Comparison of ENCODE assay signal across 14 cellular contexts in the genomic region with DNA sequence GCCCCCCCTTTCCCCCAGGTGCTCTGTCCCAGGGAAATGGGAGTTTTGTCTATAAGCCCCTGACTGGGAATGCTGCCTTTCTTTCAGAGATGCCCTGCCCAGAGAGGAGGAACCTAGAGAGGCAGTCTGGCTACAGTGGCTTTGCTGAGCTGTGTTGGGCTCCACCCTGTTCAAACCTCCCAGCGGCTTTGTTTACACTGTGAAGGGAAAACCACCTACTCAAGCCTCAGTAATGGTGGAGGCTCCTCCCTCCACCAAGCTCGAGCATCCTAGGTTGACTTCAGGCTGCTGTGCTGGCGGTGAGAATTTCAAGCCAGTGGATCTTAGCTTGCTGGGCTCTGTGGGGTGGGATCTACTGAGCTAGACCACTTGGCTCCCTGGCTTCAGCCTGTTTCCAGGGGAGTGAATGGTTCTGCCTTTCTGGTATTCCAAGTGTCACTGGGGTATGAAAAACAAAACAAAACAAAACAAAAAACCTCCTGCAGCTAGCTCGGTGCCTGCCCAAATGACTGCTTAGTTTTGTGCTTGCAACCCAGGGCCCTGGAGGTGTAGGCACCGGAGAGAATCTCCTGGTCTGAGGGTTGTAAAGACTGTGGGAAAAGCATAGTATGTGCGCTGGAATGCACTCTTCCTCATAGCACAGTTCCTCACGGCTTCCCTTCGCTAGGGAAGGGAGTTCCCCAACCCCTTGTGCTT. TPM values are rescaled to one million over a fixed set of nuclear protein-coding genes. Genes with fewer than 3 reads are reported as not detected.
DNase-seq lines count a peak whose midpoint lies in the region; ATAC-seq, FAIRE-seq and TF ChIP-seq lines count a peak whose summit lies in the region.
"Had no signal": no experiment of that assay in that cellular context is flagged by ENCODE, and none has a peak within 500 bp of the region (broad histone marks: within the 10 kb centered on the region; RNA-seq: fewer than 3 reads in every experiment).

No MANE protein-coding gene starts in this region.

- TF ChIP-seq CTCF in endodermal cell (conservative IDR thresholded peaks at IDR 0.05) (no peak), HepG2 (CRISPR knock-in tag; IDR thresholded peaks at IDR 0.05) (no peak)

- BruUV-seq in HepG2 (replicated peaks; lab: Mats Ljungman, UMichigan): no TSS peak

- H4K20me1 ChIP-seq in HepG2 (ENCODE audit: insufficient read depth, low read length): no peaks in the 10 kb centered on the region

- H3K27me3 ChIP-seq in CD4-positive, CD25-positive, alpha-beta regulatory T cell (ENCODE audit: control insufficient read depth, insufficient read depth, low read length): no peaks in the 10 kb centered on the region
- no peaks in the 10 kb centered on the region for H3K27me3 ChIP-seq in endodermal cell (ENCODE audit: control insufficient read depth, insufficient read depth, low read length, poor library complexity, severe bottlenecking)
- no peaks in the 10 kb centered on the region for H3K27me3 ChIP-seq in HepG2 (ENCODE audit: control insufficient read depth in 1 of 2, insufficient read depth in 2 of 2, low read length in 2 of 2)

- POLR2A ChIA-PET in HepG2 (lab: Yijun Ruan, JAX): no interaction called here

- H3K4me1 Mint-ChIP-seq in CD4-positive, CD25-positive, alpha-beta regulatory T cell: peaks cover 0 to 17% (median 3%) of the 10 kb centered on the region in 4 donors
- peaks cover 5% of the 10 kb centered on the region for H3K4me1 Mint-ChIP-seq in endodermal cell

- no peak for FAIRE-seq in HepG2 (lab: Jason Lieb, UNC)
- FAIRE-seq: H54 had no signal

- no peaks in the 10 kb centered on the region for H3K4me1 ChIP-seq in CD4-positive, CD25-positive, alpha-beta regulatory T cell (ENCODE audit: control insufficient read depth, insufficient read depth, low read length, poor library complexity, severe bottlenecking)
- H3K4me1 ChIP-seq in endodermal cell (ENCODE audit: control insufficient read depth, insufficient read depth, low read length): no peaks in the 10 kb centered on the region
- H3K4me1 ChIP-seq in HepG2 (ENCODE audit: insufficient read depth, low read length): no peaks in the 10 kb centered on the region

- peak overlapping the region in 2 of 3 donors; percentile 81 to 84 for H3K27ac Mint-ChIP-seq in CD4-positive, CD25-positive, alpha-beta regulatory T cell
- H3K27ac Mint-ChIP-seq in endodermal cell: no peak overlapping the region

- H3K27me3 Mint-ChIP-seq in CD4-positive, CD25-positive, alpha-beta regulatory T cell: no peaks in the 10 kb centered on the region
- H3K27me3 Mint-ChIP-seq in endodermal cell (ENCODE audit: insufficient read depth): no peaks in the 10 kb centered on the region

- no peak for TF ChIP-seq RAD21 in HepG2 (CRISPR knock-in tag; IDR thresholded peaks at IDR 0.05)

- H3K9ac ChIP-seq in endodermal cell (ENCODE audit: extremely low read depth, low read length, poor library complexity, severe bottlenecking): no peak overlapping the region
- no peak overlapping the region for H3K9ac ChIP-seq in HepG2 (ENCODE audit: insufficient read depth, low read depth, low read length)
- H3K9ac ChIP-seq: KMS-11 had no signal

- DNase-seq in CD4-positive, CD25-positive, alpha-beta regulatory T cell: peak in 2 of 3 donors; percentile 34 to 54
- DNase-seq in HT-29 (ENCODE audit: low spot score) (peak; percentile 37), endodermal cell (peak; percentile 65), GDM1 (lab: John Stamatoyannopoulos, UW) (no peak), HepG2 (ENCODE audit: low spot score) (no peak), iPS-NIHi11 (ENCODE audit: low spot score) (no peak)
- DNase-seq in activated T-cell treated with anti-CD3 and anti-CD28 coated beads, Interleukin-2, amount 50 U/mL, for 1 hour: peak; percentile 37
- DNase-seq: NCI-H2171, SIG-M5 had no signal

- H3K36me3 ChIP-seq in CD4-positive, CD25-positive, alpha-beta regulatory T cell (ENCODE audit: control insufficient read depth, insufficient read depth, low read length): no peaks in the 10 kb centered on the region
- no peaks in the 10 kb centered on the region for H3K36me3 ChIP-seq in endodermal cell (ENCODE audit: control insufficient read depth, insufficient read depth, low read length)
- no peaks in the 10 kb centered on the region for H3K36me3 ChIP-seq in HepG2 (replicated peaks in 1 of 2; ENCODE audit: control insufficient read depth in 1 of 2, insufficient read depth in 2 of 2, low read length in 2 of 2)

- no peak overlapping the region for H3K4me2 ChIP-seq in HepG2 (ENCODE audit: low read depth, low read length)
- H3K4me2 ChIP-seq: KMS-11 had no signal

- in situ Hi-C loops in HepG2 (cut with HindIII; ENCODE audit: extremely low pct_ligation_motif_present, low pct_unique_long_range_greater_than_20kb): no loop called here

- H3K4me3 Mint-ChIP-seq in CD4-positive, CD25-positive, alpha-beta regulatory T cell: peak overlapping the region in 3 of 4 donors; percentile 22 to 73 (median 72)
- no peak overlapping the region for H3K4me3 Mint-ChIP-seq in endodermal cell

- CTCF ChIA-PET in HepG2 (lab: Yijun Ruan, JAX; ENCODE audit: low intra/inter-chr PET ratio, low total read pairs): no interaction called here

- no peak for TF ChIP-seq EP300 in HepG2 (IDR thresholded peaks at IDR 0.05; ENCODE audit: low read depth in 2 of 2, low read length in 2 of 2)
- no peak for TF ChIP-seq EP300 in HepG2 (CRISPR knock-in tag; IDR thresholded peaks at IDR 0.05; ENCODE audit: borderline replicate concordance)

- no peak for TF ChIP-seq POLR2A in HepG2 (IDR thresholded peaks at IDR 0.05; ENCODE audit: insufficient read depth in 1 of 2, low read depth in 2 of 2, low read length in 2 of 2)

- no peaks in the 10 kb centered on the region for H3K9me3 ChIP-seq in CD4-positive, CD25-positive, alpha-beta regulatory T cell (ENCODE audit: control insufficient read depth in 2 of 2, low read length in 2 of 2)
- no peaks in the 10 kb centered on the region for H3K9me3 ChIP-seq in endodermal cell (ENCODE audit: control insufficient read depth, low read length)
- no peaks in the 10 kb centered on the region for H3K9me3 ChIP-seq in HepG2 (ENCODE audit: low read length)

- 61 to 80% methylated on average over 1 to 5 of the region's 8 CpGs for WGBS in endodermal cell (ENCODE audit: insufficient coverage in 1 of 2, insufficient read length in 1 of 2), 2 experiments
- WGBS in HepG2 (ENCODE audit: low lambda C conversion rate): 0% methylated on average over 1 of the region's 8 CpGs

- no peaks in the 10 kb centered on the region for H3K9me3 Mint-ChIP-seq in CD4-positive, CD25-positive, alpha-beta regulatory T cell
- H3K9me3 Mint-ChIP-seq in endodermal cell: peaks cover 42% of the 10 kb centered on the region

- no peaks in the 10 kb centered on the region for H3K36me3 Mint-ChIP-seq in CD4-positive, CD25-positive, alpha-beta regulatory T cell
- H3K36me3 Mint-ChIP-seq in endodermal cell (ENCODE audit: low read depth): no peaks in the 10 kb centered on the region

- ATAC-seq in CD4-positive, CD25-positive, alpha-beta regulatory T cell (ENCODE audit: low read depth in 2 of 2): peak; percentile 62 to 64
- ATAC-seq in HepG2 (no peak), HG02623 (IDR thresholded peaks at IDR 0.05; ENCODE audit: unreplicated experiment) (no peak)

- no peak overlapping the region for H2AFZ ChIP-seq in HepG2 (ENCODE audit: low read length)

- intact Hi-C loops in HepG2 (cut with micrococcal nuclease; ENCODE audit: unreplicated experiment): no loop called here

- H3K4me3 ChIP-seq in CD4-positive, CD25-positive, alpha-beta regulatory T cell (ENCODE audit: low read depth, low read length): peak overlapping the region; percentile 41
- H3K4me3 ChIP-seq in endodermal cell (ENCODE audit: low read length) (no peak overlapping the region), HepG2 (replicated peaks in 1 of 3; ENCODE audit: insufficient read depth in 1 of 3, low read depth in 2 of 3, low read length in 3 of 3) (no peak overlapping the region)

- peak overlapping the region; percentile 5 for H3K27ac ChIP-seq in CD4-positive, CD25-positive, alpha-beta regulatory T cell (ENCODE audit: insufficient read depth, low read length, poor library complexity, severe bottlenecking)
- H3K27ac ChIP-seq in endodermal cell (ENCODE audit: low read depth, low read length) (no peak overlapping the region), HepG2 (ENCODE audit: extremely low read length, insufficient read depth, low read length) (no peak overlapping the region)
- H3K27ac ChIP-seq: KMS-11 had no signal

- H3K79me2 ChIP-seq in HepG2 (ENCODE audit: insufficient read depth, low read length): no peaks in the 10 kb centered on the region

TF ChIP-seq in HepG2, 621 proteins besides CTCF, POLR2A, EP300 and RAD21 (continues in another document):
- TF ChIP-seq ZNF430 (CRISPR knock-in tag; IDR thresholded peaks at IDR 0.05) (no peak), ZNF432 (CRISPR knock-in tag; IDR thresholded peaks at IDR 0.05; ENCODE audit: borderline replicate concordance) (no peak)

RNA-seq across cellular contexts. Expression of a gene that starts 41.7 kb away (rescaled TPM):
- 135 TPM for total RNA-seq in CD4-positive, CD25-positive, alpha-beta regulatory T cell
- polyA plus RNA-seq in CD4-positive, CD25-positive, alpha-beta regulatory T cell: 100 to 1,000 TPM; 291 to 625 (median 465) TPM
- not detected in 2 replicates for total RNA-seq in HT-29 (2014; rRNA removed; shearing (Covaris generic))
- total RNA-seq in endodermal cell (10 to 100 TPM; 24.8 to 40.8 TPM), HepG2 (2016; rRNA removed; fragmentation: Illumina TruSeq; extraction: Trizol) (not detected in 2 replicates)
- polyA plus RNA-seq in endodermal cell (2013, experiment 1 of 2): 12.4 TPM
- polyA plus RNA-seq in endodermal cell (2013, experiment 2 of 2): 12.6 TPM
- not detected in 2 replicates for total RNA-seq in HepG2 (2016; cell fraction: cytosol; rRNA removed; fragmentation: Illumina TruSeq; extraction: Trizol; ENCODE audit: low read depth)
- not detected in 2 replicates for total RNA-seq in HepG2 (2016; cell fraction: insoluble cytoplasmic fraction; rRNA removed; fragmentation: Illumina TruSeq; extraction: Trizol)
- total RNA-seq in HepG2 (2016; cell fraction: membrane; rRNA removed; fragmentation: Illumina TruSeq; extraction: Trizol): not detected in 2 replicates
- total RNA-seq in HepG2 (2016; cell fraction: nucleus; rRNA removed; fragmentation: Illumina TruSeq; extraction: Trizol): not detected in 2 replicates
- not detected in 2 replicates for polyA plus RNA-seq in HepG2 (2011; rRNA removed)
- 0.03 TPM in 1 of 2 replicates, not detected in the other for polyA plus RNA-seq in HepG2 (2011; cell fraction: cytosol; rRNA removed)
- polyA plus RNA-seq in HepG2 (2011; cell fraction: nucleus; rRNA removed): 0.10 TPM in 1 of 2 replicates, not detected in the other
- not detected in 2 replicates for polyA plus RNA-seq in HepG2 (2012)
- polyA plus RNA-seq in HepG2 (2016; cell fraction: cytosol; fragmentation: Illumina TruSeq; extraction: Trizol; ENCODE audit: low read depth): not detected in 2 replicates
- not detected in 2 replicates for polyA plus RNA-seq in HepG2 (2016; cell fraction: insoluble cytoplasmic fraction; fragmentation: Illumina TruSeq; extraction: Trizol; ENCODE audit: low read depth)
- not detected in 2 replicates for polyA plus RNA-seq in HepG2 (2016; cell fraction: membrane; fragmentation: Illumina TruSeq; extraction: Trizol; ENCODE audit: low read depth)
- not detected in 2 replicates for polyA plus RNA-seq in HepG2 (2016; cell fraction: nucleus; fragmentation: Illumina TruSeq; extraction: Trizol; ENCODE audit: insufficient read depth, low read depth)
- polyA minus RNA-seq in HepG2 (2011; rRNA and poly(A)+ RNA removed; ENCODE audit: low replicate concordance): 0.51 TPM in 1 of 2 replicates, not detected in the other
- polyA minus RNA-seq in HepG2 (2011; cell fraction: cytosol; rRNA and poly(A)+ RNA removed): not detected in 2 replicates
- polyA minus RNA-seq in HepG2 (2011; cell fraction: nucleus; rRNA and poly(A)+ RNA removed): not detected in 2 replicates
- total RNA-seq: chondrocyte had no signal
- polyA plus RNA-seq: neural cell had no signal

Comparison
In these comparisons a context has a peak if more than half of its experiments do, and no peak if none do; other contexts are left out.
1. ATAC-seq: peak in CD4-positive, CD25-positive, alpha-beta regulatory T cell (2 of 2); none in HepG2 (single experiment) and HG02623 (single experiment).
2. DNase-seq: peak in CD4-positive, CD25-positive, alpha-beta regulatory T cell (2 of 3), HT-29 (single experiment), activated T-cell treated with anti-CD3 and anti-CD28 coated beads, Interleukin-2, amount 50 U/mL, for 1 hour (single experiment) and endodermal cell (single experiment); none in GDM1 (single experiment), HepG2 (single experiment) and iPS-NIHi11 (single experiment).
3. RNA of a gene that starts 41.7 kb away (total RNA-seq): 135 TPM in CD4-positive, CD25-positive, alpha-beta regulatory T cell (single experiment) and 24.8 to 40.8 TPM in endodermal cell; not detected in HT-29 and not detected in HepG2; every median in the first group is over 10 times any median in the second.